Comparison of ENCODE assay signal across 8 cellular contexts in genomic region chr5:96935556-96936430, GRCh38.
DNase-seq lines count a peak whose midpoint lies in the region; ATAC-seq and TF ChIP-seq lines count a peak whose summit lies in the region.

TSS of gene LNPEP (plus strand) at chr5:96936080. CDS start at chr5:96936156, 76 bp downstream.

- H3K27ac ChIP-seq in cingulate gyrus (ENCODE audit: low read depth, low read length): peak within 1 kb of the TSS; percentile 97

- peak; percentile 45 for ATAC-seq in HG03442 (IDR thresholded peaks at IDR 0.05; ENCODE audit: unreplicated experiment)

- peak; percentile 78 for TF ChIP-seq POLR2A in GM19193 (IDR thresholded peaks at IDR 0.05; ENCODE audit: extremely low read depth, insufficient read depth, insufficient read length)

- DNase-seq in AML-193 (lab: John Stamatoyannopoulos, UW): peak; percentile 90 to 95
- DNase-seq in NCI-H524 (lab: John Stamatoyannopoulos, UW): peak; percentile 89 to 95
- peak; percentile 92 to 93 for DNase-seq in activated CD4-positive, alpha-beta T cell treated with anti-CD3 and anti-CD28 coated beads for 4 hours
- DNase-seq in kidney tubule cell (ENCODE audit: low spot score): peak; percentile 99
- peak; percentile 71 to 92 (median 86) for DNase-seq in stimulated activated CD4-positive, alpha-beta T cell treated with anti-CD3 and anti-CD28 coated beads, Interleukin-1b, Interleukin-23, amount 100 ng/mL, for 24 hours (ENCODE audit: low read depth in 4 of 4, low spot score in 1 of 4)

Comparison
In these comparisons a context has a peak if more than half of its experiments do, and no peak if none do; other contexts are left out.
1. Peak in every context shown above with its lines: DNase-seq, ATAC-seq and H3K27ac ChIP-seq.